ENCODE assay signal across 9 cellular contexts in the genomic region with DNA sequence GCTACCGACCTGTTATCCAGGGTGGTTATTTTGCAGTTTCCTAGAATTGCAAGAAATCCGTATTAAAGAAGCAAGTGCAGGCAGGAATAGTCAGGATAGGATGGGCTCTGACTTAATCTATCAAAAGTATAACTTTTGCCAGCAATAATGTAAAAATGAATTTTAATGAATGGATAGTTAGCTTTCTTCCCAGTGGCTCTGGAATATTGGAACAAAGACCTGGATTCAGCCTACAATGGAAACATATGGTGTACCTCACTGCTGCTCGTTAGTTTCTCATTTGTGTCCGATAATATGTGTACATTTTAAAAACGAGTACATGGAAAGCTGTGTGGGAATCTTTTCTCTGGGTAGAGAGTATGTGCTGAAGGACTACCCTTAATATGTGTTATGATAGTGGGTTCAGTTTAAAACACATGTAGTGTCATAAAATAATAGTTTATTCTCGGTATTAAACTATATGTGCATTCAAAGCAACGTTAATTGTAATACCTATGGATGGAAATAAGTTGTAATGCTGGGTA. TPM values are rescaled to one million over a fixed set of nuclear protein-coding genes. Genes with fewer than 3 reads are reported as not detected.
DNase-seq lines count a peak whose midpoint lies in the region; ATAC-seq, FAIRE-seq and TF ChIP-seq lines count a peak whose summit lies in the region.
"Had no signal": no experiment of that assay in that cellular context is flagged by ENCODE, and none has a peak within 500 bp of the region (broad histone marks: within the 10 kb centered on the region; RNA-seq: fewer than 3 reads in every experiment).

No MANE protein-coding gene starts in this region.

- DNase-seq in Caco-2 (no peak), NB4 (ENCODE audit: low read depth) (no peak), endothelial cell of umbilical vein (ENCODE audit: low read depth, low spot score) (no peak), SJCRH30 (no peak), SKM-1 treated with dmso at 0.1 percent for 144 hours (lab: John Stamatoyannopoulos, UW; ENCODE audit: unreplicated experiment) (no peak)
- no peak for DNase-seq in activated CD4-positive, alpha-beta T cell treated with anti-CD3 and anti-CD28 coated beads for 48 hours
- no peak for DNase-seq in stimulated activated naive CD8-positive, alpha-beta T cell treated with anti-CD3 and anti-CD28 coated beads, Interleukin-15, Interleukin-2, amounts not matched to agents 100 U/mL and 50 U/mL, for 24 hours
- DNase-seq: activated CD4-positive, alpha-beta T cell treated with anti-CD3 and anti-CD28 coated beads, Interleukin-2, amount 10 ng/mL, durations not matched to agents 7 days and 5 days had no signal

- no peak for FAIRE-seq in endothelial cell of umbilical vein (lab: Jason Lieb, UNC)

- dilution Hi-C loops in endothelial cell of umbilical vein (cut with MboI; ENCODE audit: extremely low pct_ligation_motif_present, low sequenced_read_pairs), result no loop called here

- TF ChIP-seq POLR2A in NB4 (IDR thresholded peaks at IDR 0.05; ENCODE audit: extremely low read depth, insufficient read length), result no peak
- no peak for TF ChIP-seq POLR2A in endothelial cell of umbilical vein (IDR thresholded peaks at IDR 0.05; ENCODE audit: low read depth, low read length)

- no peak for ATAC-seq in stimulated activated naive CD8-positive, alpha-beta T cell treated with anti-CD3 and anti-CD28 coated beads, Interleukin-15, Interleukin-2, amounts not matched to agents 100 U/mL and 50 U/mL, for 24 hours

- no peaks in the 10 kb centered on the region for H3K9me1 ChIP-seq in endothelial cell of umbilical vein (replicated peaks; ENCODE audit: control insufficient read depth, extremely low read depth, insufficient read depth, low read length)

- peak overlapping the region; percentile 64 for H3K4me3 ChIP-seq in Caco-2 (ENCODE audit: low read depth, low read length)
- H3K4me3 ChIP-seq in NB4 (ENCODE audit: low read depth, low read length), result peak overlapping the region; percentile 98
- peak overlapping the region in 1 of 3 experiments; percentile 61 for H3K4me3 ChIP-seq in endothelial cell of umbilical vein (replicated peaks in 1 of 3; ENCODE audit: insufficient read depth in 1 of 3, low read depth in 1 of 3, low read length in 3 of 3)
- H3K4me3 ChIP-seq in parathyroid adenoma (ENCODE audit: low read depth, low read length), result peak overlapping the region; percentile 90
- H3K4me3 ChIP-seq in SJCRH30, result no peak overlapping the region; the same call in 1 of the 2 replicates

- CTCF ChIA-PET in Caco-2 (lab: Charles Lee) (interaction anchor here (1.9 kb wide), 1 partner anchor 20 kb away, joined by 7 read pairs; no protein-coding TSS in a partner anchor), endothelial cell of umbilical vein (lab: Charles Lee) (interaction anchor here (0.7 to 2.8 kb wide), 5 partner anchors 8 to 356 kb away, joined by 3 to 11 read pairs (median 4); a partner anchor contains a TSS)

- H3K36me3 Mint-ChIP-seq in Caco-2 (ENCODE audit: insufficient read depth, unreplicated experiment), result no peaks in the 10 kb centered on the region

- H3K4me2 ChIP-seq in endothelial cell of umbilical vein (ENCODE audit: insufficient read depth, low read length), result peak overlapping the region; percentile 77
- H3K4me2 ChIP-seq in parathyroid adenoma (ENCODE audit: low read length), result peak overlapping the region; percentile 68

- H3K4me1 ChIP-seq in Caco-2, result 0 out of 2 replicates have a peak, but pooled peaks cover 6% of the 10 kb centered on the region
- H3K4me1 ChIP-seq in endothelial cell of umbilical vein (ENCODE audit: control insufficient read depth, extremely low read depth, insufficient read depth, low read length), result peaks cover 10% of the 10 kb centered on the region
- H3K4me1 ChIP-seq in parathyroid adenoma, result peaks cover 6% of the 10 kb centered on the region
- no peaks in the 10 kb centered on the region for H3K4me1 ChIP-seq in SJCRH30

- H3K79me2 ChIP-seq in endothelial cell of umbilical vein (ENCODE audit: control insufficient read depth, insufficient read depth, low read length) (peaks cover 31% of the 10 kb centered on the region), parathyroid adenoma (peaks cover 28% of the 10 kb centered on the region)

- H3K9ac ChIP-seq in endothelial cell of umbilical vein (replicated peaks; ENCODE audit: extremely low read depth, insufficient read depth, low read length), result no peak overlapping the region
- H3K9ac ChIP-seq in parathyroid adenoma, result no peak overlapping the region

- H3K27me3 ChIP-seq in Caco-2 (replicated peaks; ENCODE audit: control insufficient read depth, insufficient read depth, low read length), result no peaks in the 10 kb centered on the region
- H3K27me3 ChIP-seq in endothelial cell of umbilical vein (ENCODE audit: control insufficient read depth in 2 of 2, insufficient read depth in 2 of 2, low read length in 2 of 2), result peaks cover 0 to 9% of the 10 kb centered on the region in 2 experiments
- no peaks in the 10 kb centered on the region for H3K27me3 ChIP-seq in parathyroid adenoma (ENCODE audit: control insufficient read depth, insufficient read depth, low read length)
- H3K27me3 ChIP-seq in SJCRH30, result no peaks in the 10 kb centered on the region

- H3K27ac ChIP-seq in endothelial cell of umbilical vein (ENCODE audit: insufficient read depth, low read depth, low read length) (no peak overlapping the region), parathyroid adenoma (peak overlapping the region; percentile 74), SJCRH30 (no peak overlapping the region)

- H2AFZ ChIP-seq in endothelial cell of umbilical vein (ENCODE audit: low read depth, low read length) (no peak overlapping the region), parathyroid adenoma (peak overlapping the region; percentile 96)

- peaks cover 20% of the 10 kb centered on the region for H3K4me1 Mint-ChIP-seq in Caco-2 (ENCODE audit: low read depth, unreplicated experiment)

- POLR2A ChIA-PET in Caco-2 (lab: Charles Lee) (no interaction called here), endothelial cell of umbilical vein (lab: Charles Lee) (no interaction called here)

- H3K4me3 Mint-ChIP-seq in Caco-2 (ENCODE audit: unreplicated experiment), result no peak overlapping the region
- H3K4me3 Mint-ChIP-seq: activated CD4-positive, alpha-beta T cell treated with anti-CD3 and anti-CD28 coated beads, Interleukin-2, amount 10 ng/mL, durations not matched to agents 7 days and 5 days had no signal

- no peaks in the 10 kb centered on the region for H3K27me3 Mint-ChIP-seq in Caco-2 (ENCODE audit: insufficient read depth, unreplicated experiment)
- H3K27me3 Mint-ChIP-seq: activated CD4-positive, alpha-beta T cell treated with anti-CD3 and anti-CD28 coated beads, Interleukin-2, amount 10 ng/mL, durations not matched to agents 7 days and 5 days had no signal

- BruUV-seq in Caco-2 (replicated peaks; lab: Mats Ljungman, UMichigan) (no TSS peak), endothelial cell of umbilical vein (replicated peaks; lab: Mats Ljungman, UMichigan) (no TSS peak)

- no peaks in the 10 kb centered on the region for H3K9me3 ChIP-seq in Caco-2
- no peaks in the 10 kb centered on the region for H3K9me3 ChIP-seq in endothelial cell of umbilical vein (replicated peaks; ENCODE audit: control insufficient read depth, insufficient read depth, low read length)
- H3K9me3 ChIP-seq in parathyroid adenoma (ENCODE audit: control insufficient read depth, low read length), result no peaks in the 10 kb centered on the region
- no peaks in the 10 kb centered on the region for H3K9me3 ChIP-seq in SJCRH30 (replicated peaks)

- H3K36me3 ChIP-seq in Caco-2 (ENCODE audit: control insufficient read depth, insufficient read depth, low read length) (no peaks in the 10 kb centered on the region), endothelial cell of umbilical vein (ENCODE audit: control insufficient read depth in 2 of 2, extremely low read depth in 1 of 2, insufficient read depth in 2 of 2, low read length in 2 of 2) (no peaks in the 10 kb centered on the region), parathyroid adenoma (ENCODE audit: control insufficient read depth, insufficient read depth, low read length) (no peaks in the 10 kb centered on the region), SJCRH30 (no peaks in the 10 kb centered on the region)

- TF ChIP-seq CTCF in Caco-2 (IDR thresholded peaks at IDR 0.05; ENCODE audit: insufficient read depth in 1 of 2, low read depth in 1 of 2, low read length in 1 of 2, severe bottlenecking in 1 of 2, unreplicated experiment in 1 of 2) (no peak), NB4 (IDR thresholded peaks at IDR 0.05; ENCODE audit: low read depth, low read length) (no peak), endothelial cell of umbilical vein (IDR thresholded peaks at IDR 0.05; ENCODE audit: extremely low read depth in 1 of 2, insufficient read depth in 1 of 2, low read depth in 1 of 2, low read length in 2 of 2) (no peak), parathyroid adenoma (IDR thresholded peaks at IDR 0.05) (no peak)

- no peak overlapping the region for H3K27ac Mint-ChIP-seq in Caco-2 (ENCODE audit: unreplicated experiment)
- H3K27ac Mint-ChIP-seq: activated CD4-positive, alpha-beta T cell treated with anti-CD3 and anti-CD28 coated beads, Interleukin-2, amount 10 ng/mL, durations not matched to agents 7 days and 5 days had no signal

- H3K9me3 Mint-ChIP-seq in Caco-2 (ENCODE audit: unreplicated experiment), result no peaks in the 10 kb centered on the region
- H3K9me3 Mint-ChIP-seq: activated CD4-positive, alpha-beta T cell treated with anti-CD3 and anti-CD28 coated beads, Interleukin-2, amount 10 ng/mL, durations not matched to agents 7 days and 5 days had no signal

- intact Hi-C loops in Caco-2 (cut with micrococcal nuclease; ENCODE audit: unreplicated experiment), result loop anchor here (5.0 kb wide), 1 partner anchor 34 kb away; no protein-coding TSS in a partner anchor
- intact Hi-C loops in endothelial cell of umbilical vein (cut with micrococcal nuclease), result loop anchor here (5.0 kb wide), 2 partner anchors 311 to 361 kb away; a partner anchor contains a TSS

- no peaks in the 10 kb centered on the region for H4K20me1 ChIP-seq in endothelial cell of umbilical vein (replicated peaks; ENCODE audit: control insufficient read depth, extremely low read depth, insufficient read depth, low read length)

RNA-seq across cellular contexts. Expression of a gene that starts 0.8 kb away (rescaled TPM):
- total RNA-seq in Caco-2 (2022) (3.7 and 4.4 TPM in 2 replicates), endothelial cell of umbilical vein (0.22 and 0.28 TPM in 2 replicates)
- 0.28 and 0.29 TPM in 2 replicates for polyA plus RNA-seq in endothelial cell of umbilical vein
- polyA plus RNA-seq in endothelial cell of umbilical vein (2011; cell fraction: cytosol; rRNA removed), result 0.22 and 0.24 TPM in 2 replicates
- polyA plus RNA-seq in endothelial cell of umbilical vein (2011; cell fraction: nucleus; rRNA removed), result 0.07 TPM in 1 of 2 replicates, not detected in the other
- polyA plus RNA-seq in endothelial cell of umbilical vein (2012), result 0.19 and 0.56 TPM in 2 replicates
- 0.15 and 0.51 TPM in 2 replicates for polyA minus RNA-seq in endothelial cell of umbilical vein
- polyA minus RNA-seq in endothelial cell of umbilical vein (2011; cell fraction: cytosol; rRNA and poly(A)+ RNA removed), result 1.8 TPM
- polyA minus RNA-seq in endothelial cell of umbilical vein (2011; cell fraction: nucleus; rRNA and poly(A)+ RNA removed), result 0.43 TPM in 1 of 2 replicates, not detected in the other
- total RNA-seq in SJCRH30 (2014; rRNA removed; shearing (Covaris generic)), result 0.23 and 0.40 TPM in 2 replicates

RNA-seq across cellular contexts. Expression of a gene that starts 1.6 kb away (rescaled TPM):
- total RNA-seq in Caco-2 (2022), result 65.7 and 65.8 TPM in 2 replicates
- 47.8 and 50.1 TPM in 2 replicates for total RNA-seq in endothelial cell of umbilical vein
- 17.0 and 21.3 TPM in 2 replicates for polyA plus RNA-seq in endothelial cell of umbilical vein
- polyA plus RNA-seq in endothelial cell of umbilical vein (2011; cell fraction: cytosol; rRNA removed), result 40.9 and 42.9 TPM in 2 replicates
- 24.0 and 32.0 TPM in 2 replicates for polyA plus RNA-seq in endothelial cell of umbilical vein (2011; cell fraction: nucleus; rRNA removed)
- 37.6 and 61.1 TPM in 2 replicates for polyA plus RNA-seq in endothelial cell of umbilical vein (2012)
- 15.1 and 15.9 TPM in 2 replicates for polyA minus RNA-seq in endothelial cell of umbilical vein
- polyA minus RNA-seq in endothelial cell of umbilical vein (2011; cell fraction: cytosol; rRNA and poly(A)+ RNA removed), result 25.1 TPM
- polyA minus RNA-seq in endothelial cell of umbilical vein (2011; cell fraction: nucleus; rRNA and poly(A)+ RNA removed), result 28.4 and 36.2 TPM in 2 replicates
- 49.7 and 55.4 TPM in 2 replicates for total RNA-seq in SJCRH30 (2014; rRNA removed; shearing (Covaris generic))
